8 cellular contexts compared by ENCODE assay signal in genomic region chr4:138910914-138911336, GRCh38.
A peak's percentile ranks its signal among the peaks of the same experiment; 100 is the strongest.
DNase-seq lines count a peak whose midpoint lies in the region; ATAC-seq and TF ChIP-seq lines count a peak whose summit lies in the region.

No MANE protein-coding gene starts in this region.

- TF ChIP-seq CTCF in mucosa of descending colon (IDR thresholded peaks at IDR 0.05) = no peak

- peak overlapping the region; percentile 56 for H3K27ac ChIP-seq in epithelial cell of prostate
- H3K27ac ChIP-seq in aorta (ENCODE audit: low read depth in 1 of 2, low read length in 2 of 2) = no peak overlapping the region

- H3K36me3 ChIP-seq in mucosa of descending colon (ENCODE audit: low read depth) = no peaks in the 10 kb centered on the region
- H3K36me3 ChIP-seq in aorta (ENCODE audit: control insufficient read depth in 1 of 2, insufficient read depth in 2 of 2, low read length in 1 of 2) = no peaks in the 10 kb centered on the region

- peak; percentile 87 for ATAC-seq in mucosa of descending colon
- ATAC-seq in aorta (ENCODE audit: low FRiP score) = peak; percentile 82
- ATAC-seq in GM21529 (IDR thresholded peaks at IDR 0.05; ENCODE audit: unreplicated experiment) = no peak
- ATAC-seq in HG03460 (IDR thresholded peaks at IDR 0.05; ENCODE audit: unreplicated experiment) = no peak

- H3K9me3 ChIP-seq in mucosa of descending colon = no peaks in the 10 kb centered on the region
- H3K9me3 ChIP-seq in aorta (ENCODE audit: control insufficient read depth, low read length) = no peaks in the 10 kb centered on the region

- WGBS in aorta, 2 donors = 11 to 14% methylated on average over 12 of the region's 12 CpGs

- peaks cover 0 to 1% of the 10 kb centered on the region in 2 donors for H3K27me3 ChIP-seq in aorta (ENCODE audit: control insufficient read depth in 1 of 2, insufficient read depth in 2 of 2, low read length in 1 of 2)

- intact Hi-C loops in mucosa of descending colon (cut with DNase I, micrococcal nuclease) = no loop called here
- intact Hi-C loops in aorta (cut with DNase I) = no loop called here

- DNase-seq in HCEC 1CT = peak; percentile 3
- peak; percentile 44 for DNase-seq in OCI-M2 (lab: John Stamatoyannopoulos, UW; ENCODE audit: unreplicated experiment)
- peak; percentile 79 for DNase-seq in epithelial cell of prostate (ENCODE audit: low read depth, low spot score)
- DNase-seq in mucosa of descending colon = peak; percentile 67 to 75 (median 72)
- peak; percentile 73 to 83 for DNase-seq in aorta
- no peak for DNase-seq in activated CD4-positive, alpha-beta T cell treated with anti-CD3 and anti-CD28 coated beads, Interleukin-2, amount 50 U/mL, for 4 hours

- no peak overlapping the region for H3K4me3 ChIP-seq in mucosa of descending colon
- H3K4me3 ChIP-seq in aorta (ENCODE audit: low read length in 2 of 2) = no peak overlapping the region

- H3K4me1 ChIP-seq in mucosa of descending colon (ENCODE audit: low read depth) (peaks cover 28% of the 10 kb centered on the region), aorta (ENCODE audit: control insufficient read depth in 1 of 2, insufficient read depth in 2 of 2, low read length in 2 of 2) (no peaks in the 10 kb centered on the region)

Comparison
In these comparisons a context has a peak if more than half of its experiments do, and no peak if none do; other contexts are left out.
1. DNase-seq: peak in HCEC 1CT (single experiment), OCI-M2 (single experiment), epithelial cell of prostate (single experiment), mucosa of descending colon (3 of 3) and aorta (2 of 2); none in activated CD4-positive, alpha-beta T cell treated with anti-CD3 and anti-CD28 coated beads, Interleukin-2, amount 50 U/mL, for 4 hours (0 of 2).
2. ATAC-seq: peak in mucosa of descending colon (single experiment) and aorta (single experiment); none in GM21529 (single experiment) and HG03460 (single experiment).